ENCODE assay signal across 9 cellular contexts in genomic region chr2:11498543-11499034, GRCh38. TPM values are rescaled to one million over a fixed set of nuclear protein-coding genes. Genes with fewer than 3 reads are reported as not detected.
DNase-seq lines count a peak whose midpoint lies in the region; ATAC-seq, FAIRE-seq and TF ChIP-seq lines count a peak whose summit lies in the region.
"Had no signal": no experiment of that assay in that cellular context is flagged by ENCODE, and none has a peak within 500 bp of the region (broad histone marks: within the 10 kb centered on the region; RNA-seq: fewer than 3 reads in every experiment).

No MANE protein-coding gene starts in this region.

- 83% methylated on average over 9 of the region's 9 CpGs; no CpG with 5 or more reads in 1 of the 2 experiments for WGBS in H1 (ENCODE audit: extremely low coverage in 1 of 2, insufficient coverage in 1 of 2, insufficient read length in 1 of 2, insufficient replicate concordance in 2 of 2, low coverage in 1 of 2, low lambda C conversion rate in 2 of 2, missing lambda C conversion rate in 1 of 2), 2 experiments

- H4K5ac ChIP-seq in H1 (ENCODE audit: insufficient read length, low read depth, low read length): no peak overlapping the region

- no peaks in the 10 kb centered on the region for H3K27me3 ChIP-seq in H1 (replicated peaks in 1 of 4; ENCODE audit: control insufficient read depth in 3 of 4, extremely low read depth in 1 of 4, insufficient read depth in 3 of 4, low read length in 3 of 4)

- TF ChIP-seq POLR2A in H1 (IDR thresholded peaks at IDR 0.05; ENCODE audit: control extremely low read depth in 1 of 2, low read depth in 2 of 2, low read length in 2 of 2): no peak

- no peak overlapping the region for H2AK5ac ChIP-seq in H1 (ENCODE audit: low read depth, low read length)

- H3K4me1 ChIP-seq in H1 (replicated peaks in 1 of 4; ENCODE audit: control insufficient read depth in 3 of 4, insufficient read depth in 4 of 4, low read length in 3 of 4): peaks cover 5 to 18% (median 10%) of the 10 kb centered on the region in 4 experiments

- no peak overlapping the region for H2BK120ac ChIP-seq in H1 (replicated peaks; ENCODE audit: low read depth, low read length)

- TF ChIP-seq EP300 in H1 (IDR thresholded peaks at IDR 0.05; ENCODE audit: borderline replicate concordance in 1 of 2, low read depth in 2 of 2, low read length in 2 of 2): no peak

- peak overlapping the region; percentile 58 for H3K27ac ChIP-seq in C4-2B
- no peak overlapping the region for H3K27ac ChIP-seq in H1 (ENCODE audit: low read depth, low read length)

- H3K23me2 ChIP-seq in H1 (ENCODE audit: low read depth, low read length): no peaks in the 10 kb centered on the region

- no peak for FAIRE-seq in H1 (lab: Jason Lieb, UNC)

- no peak overlapping the region for H2BK15ac ChIP-seq in H1 (ENCODE audit: low read length)

- no peak for TF ChIP-seq RAD21 in H1 (IDR thresholded peaks at IDR 0.05 in 1 of 2, conservative IDR thresholded peaks at IDR 0.05 in 1 of 2; ENCODE audit: low read depth in 2 of 2, low read length in 2 of 2)

- no peaks in the 10 kb centered on the region for H3K36me3 ChIP-seq in H1 (ENCODE audit: control insufficient read depth in 2 of 4, insufficient read depth in 4 of 4, low read length in 3 of 4)

- no peak for TF ChIP-seq CTCF in C4-2B (conservative IDR thresholded peaks at IDR 0.05)
- no peak for TF ChIP-seq CTCF in H1 (IDR thresholded peaks at IDR 0.05; ENCODE audit: control extremely low read depth in 1 of 3, insufficient read depth in 1 of 3, low read depth in 1 of 3, low read length in 3 of 3)

- no peak overlapping the region for H3K56ac ChIP-seq in H1 (replicated peaks; ENCODE audit: insufficient read length, low read depth, low read length)

- CTCF ChIA-PET in H1 (lab: Charles Lee; ENCODE audit: partially characterized antibody): interaction anchor here (0.6 to 6.4 kb wide), 6 partner anchors 12 to 89 kb away, joined by 3 to 31 read pairs (median 5); partner anchors contain the start of gene GREB1

- peaks cover 8% of the 10 kb centered on the region for H3K79me1 ChIP-seq in H1 (ENCODE audit: low read depth, low read length)

- H3K79me2 ChIP-seq in H1 (ENCODE audit: control insufficient read depth in 1 of 2, insufficient read depth in 2 of 2, low read length in 2 of 2): peaks cover 3 to 58% of the 10 kb centered on the region in 2 experiments; a peak in 3 of 4 replicates

- H3K9ac ChIP-seq in H1 (replicated peaks in 1 of 4; ENCODE audit: extremely low read depth in 1 of 4, low read depth in 3 of 4, low read length in 3 of 4): no peak overlapping the region; a peak in 1 of 7 replicates

- DNase-seq in HUDEP-2 (lab: John Stamatoyannopoulos, UW; ENCODE audit: unreplicated experiment in 76 of 76): peak in 70 of 76 experiments; percentile 4 to 79 (median 52)
- no peak for DNase-seq in H1 (ENCODE audit: low read depth in 1 of 2, low spot score in 2 of 2)
- peak; percentile 83 for DNase-seq in posterior vena cava (ENCODE audit: low spot score)
- no peak for DNase-seq in stimulated activated CD4-positive, alpha-beta T cell treated with anti-CD3 and anti-CD28 coated beads, Interleukin-2, amount 100 ng/mL, for 48 hours
- no peak for DNase-seq in HuH-7.5 (ENCODE audit: low spot score)
- no peak for DNase-seq in DMS53 treated with DMSO at 0.1 percent for 48 hours (lab: John Stamatoyannopoulos, UW; ENCODE audit: unreplicated experiment)
- DNase-seq: DND-41 had no signal

- intact Hi-C loops in posterior vena cava (cut with DNase I): no loop called here

- peak overlapping the region; percentile 35 for H4K91ac ChIP-seq in H1 (replicated peaks; ENCODE audit: insufficient read length, low read length)

- H3K4ac ChIP-seq in H1 (replicated peaks; ENCODE audit: insufficient read length, low read depth, low read length): no peak overlapping the region

- no peak overlapping the region for H3K23ac ChIP-seq in H1 (ENCODE audit: insufficient read length)

- H3K9me3 ChIP-seq in H1 (ENCODE audit: insufficient read depth in 2 of 2, low read depth in 1 of 2, low read length in 1 of 2): 0 out of 4 replicates have a peak, but pooled peaks cover 0 to 7% of the 10 kb centered on the region in 2 experiments

- no peak overlapping the region for H2AFZ ChIP-seq in H1 (ENCODE audit: low read length)

- H4K20me1 ChIP-seq in H1 (replicated peaks in 1 of 2; ENCODE audit: control insufficient read depth in 1 of 2, insufficient read depth in 2 of 2, low read length in 2 of 2): peaks cover 0 to 11% of the 10 kb centered on the region in 2 experiments

- H3K18ac ChIP-seq in H1 (ENCODE audit: extremely low read depth, low read length): no peak overlapping the region

- peak; percentile 79 for ATAC-seq in GM21447 (IDR thresholded peaks at IDR 0.05; ENCODE audit: unreplicated experiment)

- H2BK20ac ChIP-seq in H1 (ENCODE audit: low read length): no peak overlapping the region; the same call in 1 of the 2 replicates

- peak overlapping the region; percentile 86; the same call in 1 of the 2 replicates for H2BK12ac ChIP-seq in H1 (ENCODE audit: low read depth, low read length)

- no peak overlapping the region for H4K8ac ChIP-seq in H1 (ENCODE audit: extremely low read depth, insufficient read depth, low read length)

- no peak overlapping the region for H3K4me2 ChIP-seq in H1 (ENCODE audit: insufficient read depth in 1 of 2, low read depth in 2 of 2, low read length in 2 of 2)

- H3K4me3 ChIP-seq in H1 (ENCODE audit: extremely low read depth in 1 of 4, insufficient read depth in 2 of 4, low read depth in 3 of 4, low read length in 4 of 4): no peak overlapping the region

- H2BK5ac ChIP-seq in H1 (ENCODE audit: low read depth, low read length): no peak overlapping the region

- H3K14ac ChIP-seq in H1 (ENCODE audit: insufficient read length): no peak overlapping the region

- POLR2A ChIA-PET in H1 (lab: Charles Lee; ENCODE audit: partially characterized antibody): no interaction called here

TF ChIP-seq in H1, 55 proteins besides CTCF, POLR2A, EP300 and RAD21:
- no peak for TF ChIP-seq YY1 (IDR thresholded peaks at IDR 0.05; ENCODE audit: low read depth, low read length)
- no peak for TF ChIP-seq RXRA (IDR thresholded peaks at IDR 0.05; ENCODE audit: insufficient read depth, low read depth, low read length)
- TF ChIP-seq BACH1 (IDR thresholded peaks at IDR 0.05; ENCODE audit: low read length): no peak
- TF ChIP-seq RBBP5 (IDR thresholded peaks at IDR 0.05; ENCODE audit: borderline replicate concordance, low read depth, low read length): no peak
- no peak for TF ChIP-seq EGR1 (IDR thresholded peaks at IDR 0.05; ENCODE audit: borderline replicate concordance, low read depth, low read length)
- TF ChIP-seq POLR2AphosphoS5 (IDR thresholded peaks at IDR 0.05; ENCODE audit: low read depth, low read length): no peak
- no peak for TF ChIP-seq HDAC6 (IDR thresholded peaks at IDR 0.05; ENCODE audit: low read depth, low read length)
- no peak for TF ChIP-seq MAFK (IDR thresholded peaks at IDR 0.05; ENCODE audit: low read depth, low read length)
- no peak for TF ChIP-seq SP1 (IDR thresholded peaks at IDR 0.05; ENCODE audit: low read depth, low read length)
- TF ChIP-seq SIRT6 (IDR thresholded peaks at IDR 0.05; ENCODE audit: low read length): no peak
- TF ChIP-seq CBX5 (IDR thresholded peaks at IDR 0.05; ENCODE audit: low read depth, low read length): no peak
- no peak for TF ChIP-seq SUZ12 (IDR thresholded peaks at IDR 0.05; ENCODE audit: low read length)
- no peak for TF ChIP-seq ASH2L (IDR thresholded peaks at IDR 0.05; ENCODE audit: low read length)
- no peak for TF ChIP-seq ATF2 (IDR thresholded peaks at IDR 0.05; ENCODE audit: low read length)
- TF ChIP-seq CTBP2 (IDR thresholded peaks at IDR 0.05; ENCODE audit: borderline replicate concordance, insufficient read depth, insufficient read length, low read length): no peak

RNA-seq across cellular contexts. Expression of gene E2F6, which starts 32.6 kb away (rescaled TPM):
- 14.9 and 15.6 TPM in 2 replicates for total RNA-seq in H1 (2021; fragmentation: NEBNext Ultra II Directional; extraction: Animal tissue kit (Norgen Biotek cat#: 25700))
- 3.8 and 8.3 TPM in 2 replicates for polyA plus RNA-seq in H1 (2011; rRNA removed)
- polyA plus RNA-seq in H1 (2011; cell fraction: cytosol; rRNA removed): 7.3 TPM
- 5.7 TPM for polyA plus RNA-seq in H1 (2011; cell fraction: nucleus; rRNA removed)
- polyA plus RNA-seq in H1 (2012, experiment 1 of 2): 11.0 to 11.9 TPM (median 11.2 TPM) in 4 replicates
- polyA plus RNA-seq in H1 (2012, experiment 2 of 2): 6.1 TPM
- polyA plus RNA-seq in H1 (2013, experiment 1 of 2): 8.0 TPM
- polyA plus RNA-seq in H1 (2013, experiment 2 of 2): 7.7 TPM
- 6.8 and 9.7 TPM in 2 replicates for polyA minus RNA-seq in H1 (2011; rRNA and poly(A)+ RNA removed)
- 5.4 TPM for polyA minus RNA-seq in H1 (2011; cell fraction: cytosol; rRNA and poly(A)+ RNA removed)
- 11.4 TPM for polyA minus RNA-seq in H1 (2011; cell fraction: nucleus; rRNA and poly(A)+ RNA removed)
- total RNA-seq in posterior vena cava: 10 to 100 TPM; 13.3 to 13.9 TPM

RNA-seq across cellular contexts. Expression of gene GREB1, which starts 35.3 kb away (rescaled TPM):
- total RNA-seq in H1 (2021; fragmentation: NEBNext Ultra II Directional; extraction: Animal tissue kit (Norgen Biotek cat#: 25700)): 41.7 and 43.4 TPM in 2 replicates
- polyA plus RNA-seq in H1 (2011; rRNA removed): 7.9 and 13.8 TPM in 2 replicates
- 9.9 TPM for polyA plus RNA-seq in H1 (2011; cell fraction: cytosol; rRNA removed)
- 22.7 TPM for polyA plus RNA-seq in H1 (2011; cell fraction: nucleus; rRNA removed)
- polyA plus RNA-seq in H1 (2012, experiment 1 of 2): 14.3 to 18.0 TPM (median 16.3 TPM) in 4 replicates
- polyA plus RNA-seq in H1 (2012, experiment 2 of 2): 8.5 TPM
- polyA plus RNA-seq in H1 (2013, experiment 1 of 2): 16.9 TPM
- 15.7 TPM for polyA plus RNA-seq in H1 (2013, experiment 2 of 2)
- polyA minus RNA-seq in H1 (2011; rRNA and poly(A)+ RNA removed): 23.1 and 26.4 TPM in 2 replicates
- polyA minus RNA-seq in H1 (2011; cell fraction: cytosol; rRNA and poly(A)+ RNA removed): 13.1 TPM
- polyA minus RNA-seq in H1 (2011; cell fraction: nucleus; rRNA and poly(A)+ RNA removed): 21.8 TPM
- total RNA-seq in posterior vena cava: 10 to 100 TPM in 1 of 2 donors, 1 to 10 TPM in 1; 7.4 to 15.4 TPM

Comparison
In these comparisons a context has a peak if more than half of its experiments do, and no peak if none do; other contexts are left out.
1. DNase-seq: peak in HUDEP-2 (70 of 76) and posterior vena cava (single experiment); none in H1 (0 of 2), stimulated activated CD4-positive, alpha-beta T cell treated with anti-CD3 and anti-CD28 coated beads, Interleukin-2, amount 100 ng/mL, for 48 hours (0 of 2), HuH-7.5 (single experiment) and DMS53 treated with DMSO at 0.1 percent for 48 hours (single experiment).